ENCODE assay signal across 31 cellular contexts in genomic region chr10:75868601-75869000, GRCh38.
"Had no signal": no experiment of that assay in that cellular context is flagged by ENCODE, and none has a peak within 500 bp of the region (broad histone marks: within the 10 kb centered on the region; RNA-seq: fewer than 3 reads in every experiment).

No MANE protein-coding gene starts in this region.

- H3K4me3 ChIP-seq: adrenal gland, body of pancreas, esophagus squamous epithelium, gastroesophageal sphincter, heart right ventricle had no signal

- H3K9me3 ChIP-seq: adrenal gland, body of pancreas, esophagus squamous epithelium, gastroesophageal sphincter, heart right ventricle had no signal

- ATAC-seq: activated CD4-positive, alpha-beta T cell treated with anti-CD3 and anti-CD28 coated beads for 36 hours; activated CD8-positive, alpha-beta memory T cell treated with anti-CD3 and anti-CD28 coated beads, Interleukin-2, amount 10 ng/mL, durations not matched to agents 7 days and 5 days; activated CD8-positive, alpha-beta T cell treated with anti-CD3 and anti-CD28 coated beads, Interleukin-2, amount 10 ng/mL, durations not matched to agents 7 days and 5 days; activated naive CD8-positive, alpha-beta T cell treated with anti-CD3 and anti-CD28 coated beads, Interleukin-2, amount 50 U/mL, for 24 hours; body of pancreas; effector memory CD8-positive, alpha-beta T cell; gastroesophageal sphincter; heart right ventricle; T-helper 17 cell had no signal

- H3K36me3 ChIP-seq: adrenal gland, esophagus squamous epithelium, gastroesophageal sphincter, heart right ventricle, WERI-Rb-1 had no signal

- DNase-seq: activated B cell treated with CpG ODN at 0.5 μM for 24 hours; activated CD4-positive, alpha-beta memory T cell treated with anti-CD3 and anti-CD28 coated beads for 36 hours; activated CD4-positive, alpha-beta T cell treated with anti-CD3 and anti-CD28 coated beads for 36 hours; activated CD4-positive, alpha-beta T cell treated with anti-CD3 and anti-CD28 coated beads, Interleukin-2, amount 10 ng/mL, durations not matched to agents 24 days and 14 days; activated CD4-positive, CD25-positive, alpha-beta regulatory T cell treated with anti-CD3 and anti-CD28 coated beads, Interleukin-2, amount 50 U/mL, for 72 hours; activated CD8-positive, alpha-beta memory T cell treated with anti-CD3 and anti-CD28 coated beads, Interleukin-2, amount 10 ng/mL, durations not matched to agents 7 days and 5 days; activated CD8-positive, alpha-beta memory T cell treated with anti-CD3 and anti-CD28 coated beads, Interleukin-2, amount 50 U/mL, for 4 hours; activated CD8-positive, alpha-beta T cell treated with anti-CD3 and anti-CD28 coated beads, Interleukin-2, amount 10 ng/mL, durations not matched to agents 7 days and 5 days; activated effector memory CD4-positive, alpha-beta T cell treated with anti-CD3 and anti-CD28 coated beads, Interleukin-2, amount 50 U/mL, for 16 hours; activated naive CD4-positive, alpha-beta T cell treated with anti-CD3 and anti-CD28 coated beads for 36 hours; activated naive CD8-positive, alpha-beta T cell treated with anti-CD3 and anti-CD28 coated beads for 36 hours; activated naive CD8-positive, alpha-beta T cell treated with anti-CD3 and anti-CD28 coated beads, Interleukin-2, amount 50 U/mL, for 24 hours; activated T-cell treated with anti-CD3 and anti-CD28 coated beads, Interleukin-2, amount 50 U/mL, for 1 hour; activated T-cell treated with anti-CD3 and anti-CD28 coated beads, Interleukin-2, amount 50 U/mL, for 48 hours; adrenal gland; amygdala; aorta; body of pancreas; caudate nucleus; cortex of kidney; dermis blood vessel endothelial cell; effector CD4-positive, alpha-beta T cell; effector memory CD8-positive, alpha-beta T cell; erythroblast; esophagus squamous epithelium; foreskin melanocyte; heart right ventricle; T-helper 17 cell; T1000; WERI-Rb-1 had no signal

- H3K4me1 ChIP-seq: adrenal gland, body of pancreas, esophagus squamous epithelium, gastroesophageal sphincter, heart right ventricle had no signal

- H3K27ac ChIP-seq: adrenal gland, body of pancreas, esophagus squamous epithelium, gastroesophageal sphincter, heart right ventricle, WERI-Rb-1 had no signal

- H3K27me3 ChIP-seq: adrenal gland, body of pancreas, esophagus squamous epithelium, gastroesophageal sphincter, heart right ventricle had no signal
